8 cellular contexts compared by ENCODE assay signal in genomic region chr3:108090701-108091497, GRCh38. TPM values are rescaled to one million over a fixed set of nuclear protein-coding genes. Genes with fewer than 3 reads are reported as not detected.
A peak's percentile ranks its signal among the peaks of the same experiment; 100 is the strongest.
DNase-seq lines count a peak whose midpoint lies in the region; ATAC-seq and TF ChIP-seq lines count a peak whose summit lies in the region.

TSS of gene CD47 (minus strand) at chr3:108091031. CDS start at chr3:108090908, 123 bp downstream.

- H3K4me3 ChIP-seq in right atrium auricular region: peak within 1 kb of the TSS; percentile 97 to 98
- peak within 1 kb of the TSS; percentile 92 for H3K4me3 ChIP-seq in urinary bladder (ENCODE audit: low read depth, low read length)

- ATAC-seq in HG02885 (IDR thresholded peaks at IDR 0.05; ENCODE audit: poor library complexity, unreplicated experiment): peak; percentile 71

- no peaks in the 10 kb centered on the region for H3K9me3 ChIP-seq in right atrium auricular region

- peak; percentile 89 for TF ChIP-seq POLR2A in GM15510 (IDR thresholded peaks at IDR 0.05; ENCODE audit: borderline replicate concordance, extremely low read depth, insufficient read length)

- no peaks in the 10 kb centered on the region for H3K27me3 Mint-ChIP-seq in T-helper 2 cell treated with Interferon-gamma antibody and Interleukin-4, amounts not matched to agents 5 μg/mL and 100 μg/mL, for 36 hours (ENCODE audit: low read depth)

- H3K27me3 ChIP-seq in right atrium auricular region: no peaks in the 10 kb centered on the region

- no peaks in the 10 kb centered on the region for H3K36me3 ChIP-seq in right atrium auricular region
- no peaks in the 10 kb centered on the region for H3K36me3 ChIP-seq in urinary bladder (ENCODE audit: insufficient read depth)

- peaks cover 41% of the 10 kb centered on the region for H3K4me1 Mint-ChIP-seq in T-helper 2 cell treated with Interferon-gamma antibody and Interleukin-4, amounts not matched to agents 5 μg/mL and 100 μg/mL, for 36 hours (ENCODE audit: low read depth)

- peak within 1 kb of the TSS; percentile 98 for H3K4me3 Mint-ChIP-seq in T-helper 2 cell treated with Interferon-gamma antibody and Interleukin-4, amounts not matched to agents 5 μg/mL and 100 μg/mL, for 36 hours

- peak within 1 kb of the TSS; percentile 100 for H3K27ac Mint-ChIP-seq in T-helper 2 cell treated with Interferon-gamma antibody and Interleukin-4, amounts not matched to agents 5 μg/mL and 100 μg/mL, for 36 hours

- DNase-seq in NCI-H187 (lab: John Stamatoyannopoulos, UW) (peak; percentile 43 to 81), anterior cingulate cortex (lab: John Stamatoyannopoulos, UW) (peak; percentile 21 to 98 (median 91)), right atrium auricular region (ENCODE audit: low spot score) (peak; percentile 93), pulmonary artery endothelial cell (ENCODE audit: low read depth, low spot score) (peak; percentile 55)
- peak; percentile 96 for DNase-seq in T-helper 2 cell treated with Interferon-gamma antibody and Interleukin-4, amounts not matched to agents 5 μg/mL and 100 μg/mL, for 36 hours (ENCODE audit: low spot score)

- no peak for TF ChIP-seq CTCF in right atrium auricular region (IDR thresholded peaks at IDR 0.05)

- H3K27ac ChIP-seq in right atrium auricular region (peak within 1 kb of the TSS; percentile 93 to 95), urinary bladder (ENCODE audit: low read depth) (peak within 1 kb of the TSS; percentile 74)

- WGBS in urinary bladder: under 1% methylated on average over 106 of the region's 106 CpGs

- H3K4me1 ChIP-seq in right atrium auricular region (peaks cover 0 to 29% of the 10 kb centered on the region in 2 donors), urinary bladder (ENCODE audit: insufficient read depth) (no peaks in the 10 kb centered on the region)

- peaks cover 20% of the 10 kb centered on the region for H3K36me3 Mint-ChIP-seq in T-helper 2 cell treated with Interferon-gamma antibody and Interleukin-4, amounts not matched to agents 5 μg/mL and 100 μg/mL, for 36 hours (ENCODE audit: low read depth)

- peaks cover 3% of the 10 kb centered on the region for H3K9me3 Mint-ChIP-seq in T-helper 2 cell treated with Interferon-gamma antibody and Interleukin-4, amounts not matched to agents 5 μg/mL and 100 μg/mL, for 36 hours

RNA-seq across cellular contexts. Expression of gene CD47, which starts in this region (rescaled TPM):
- total RNA-seq in right atrium auricular region: 10 to 100 TPM; 52.1 to 92.2 TPM
- total RNA-seq in pulmonary artery endothelial cell: 46.2 and 79.4 TPM in 2 replicates
- 155 TPM for total RNA-seq in urinary bladder
- 39.2 TPM for polyA plus RNA-seq in urinary bladder

Comparison
In these comparisons a context has a peak if more than half of its experiments do, and no peak if none do; other contexts are left out.
1. Peak in every context shown above with its lines: DNase-seq, ATAC-seq, H3K4me3 ChIP-seq and H3K27ac ChIP-seq.